In genomic region chr3:101903426-101903825, GRCh38 we compare ENCODE assay signal across 1 cellular context.
TF ChIP-seq lines count a peak whose summit lies in the region.

No MANE protein-coding gene starts in this region.

TF ChIP-seq in GM23338, 12 proteins besides CTCF, POLR2A, EP300 and RAD21 (continued from another document):
- TF ChIP-seq, protein P1, sequence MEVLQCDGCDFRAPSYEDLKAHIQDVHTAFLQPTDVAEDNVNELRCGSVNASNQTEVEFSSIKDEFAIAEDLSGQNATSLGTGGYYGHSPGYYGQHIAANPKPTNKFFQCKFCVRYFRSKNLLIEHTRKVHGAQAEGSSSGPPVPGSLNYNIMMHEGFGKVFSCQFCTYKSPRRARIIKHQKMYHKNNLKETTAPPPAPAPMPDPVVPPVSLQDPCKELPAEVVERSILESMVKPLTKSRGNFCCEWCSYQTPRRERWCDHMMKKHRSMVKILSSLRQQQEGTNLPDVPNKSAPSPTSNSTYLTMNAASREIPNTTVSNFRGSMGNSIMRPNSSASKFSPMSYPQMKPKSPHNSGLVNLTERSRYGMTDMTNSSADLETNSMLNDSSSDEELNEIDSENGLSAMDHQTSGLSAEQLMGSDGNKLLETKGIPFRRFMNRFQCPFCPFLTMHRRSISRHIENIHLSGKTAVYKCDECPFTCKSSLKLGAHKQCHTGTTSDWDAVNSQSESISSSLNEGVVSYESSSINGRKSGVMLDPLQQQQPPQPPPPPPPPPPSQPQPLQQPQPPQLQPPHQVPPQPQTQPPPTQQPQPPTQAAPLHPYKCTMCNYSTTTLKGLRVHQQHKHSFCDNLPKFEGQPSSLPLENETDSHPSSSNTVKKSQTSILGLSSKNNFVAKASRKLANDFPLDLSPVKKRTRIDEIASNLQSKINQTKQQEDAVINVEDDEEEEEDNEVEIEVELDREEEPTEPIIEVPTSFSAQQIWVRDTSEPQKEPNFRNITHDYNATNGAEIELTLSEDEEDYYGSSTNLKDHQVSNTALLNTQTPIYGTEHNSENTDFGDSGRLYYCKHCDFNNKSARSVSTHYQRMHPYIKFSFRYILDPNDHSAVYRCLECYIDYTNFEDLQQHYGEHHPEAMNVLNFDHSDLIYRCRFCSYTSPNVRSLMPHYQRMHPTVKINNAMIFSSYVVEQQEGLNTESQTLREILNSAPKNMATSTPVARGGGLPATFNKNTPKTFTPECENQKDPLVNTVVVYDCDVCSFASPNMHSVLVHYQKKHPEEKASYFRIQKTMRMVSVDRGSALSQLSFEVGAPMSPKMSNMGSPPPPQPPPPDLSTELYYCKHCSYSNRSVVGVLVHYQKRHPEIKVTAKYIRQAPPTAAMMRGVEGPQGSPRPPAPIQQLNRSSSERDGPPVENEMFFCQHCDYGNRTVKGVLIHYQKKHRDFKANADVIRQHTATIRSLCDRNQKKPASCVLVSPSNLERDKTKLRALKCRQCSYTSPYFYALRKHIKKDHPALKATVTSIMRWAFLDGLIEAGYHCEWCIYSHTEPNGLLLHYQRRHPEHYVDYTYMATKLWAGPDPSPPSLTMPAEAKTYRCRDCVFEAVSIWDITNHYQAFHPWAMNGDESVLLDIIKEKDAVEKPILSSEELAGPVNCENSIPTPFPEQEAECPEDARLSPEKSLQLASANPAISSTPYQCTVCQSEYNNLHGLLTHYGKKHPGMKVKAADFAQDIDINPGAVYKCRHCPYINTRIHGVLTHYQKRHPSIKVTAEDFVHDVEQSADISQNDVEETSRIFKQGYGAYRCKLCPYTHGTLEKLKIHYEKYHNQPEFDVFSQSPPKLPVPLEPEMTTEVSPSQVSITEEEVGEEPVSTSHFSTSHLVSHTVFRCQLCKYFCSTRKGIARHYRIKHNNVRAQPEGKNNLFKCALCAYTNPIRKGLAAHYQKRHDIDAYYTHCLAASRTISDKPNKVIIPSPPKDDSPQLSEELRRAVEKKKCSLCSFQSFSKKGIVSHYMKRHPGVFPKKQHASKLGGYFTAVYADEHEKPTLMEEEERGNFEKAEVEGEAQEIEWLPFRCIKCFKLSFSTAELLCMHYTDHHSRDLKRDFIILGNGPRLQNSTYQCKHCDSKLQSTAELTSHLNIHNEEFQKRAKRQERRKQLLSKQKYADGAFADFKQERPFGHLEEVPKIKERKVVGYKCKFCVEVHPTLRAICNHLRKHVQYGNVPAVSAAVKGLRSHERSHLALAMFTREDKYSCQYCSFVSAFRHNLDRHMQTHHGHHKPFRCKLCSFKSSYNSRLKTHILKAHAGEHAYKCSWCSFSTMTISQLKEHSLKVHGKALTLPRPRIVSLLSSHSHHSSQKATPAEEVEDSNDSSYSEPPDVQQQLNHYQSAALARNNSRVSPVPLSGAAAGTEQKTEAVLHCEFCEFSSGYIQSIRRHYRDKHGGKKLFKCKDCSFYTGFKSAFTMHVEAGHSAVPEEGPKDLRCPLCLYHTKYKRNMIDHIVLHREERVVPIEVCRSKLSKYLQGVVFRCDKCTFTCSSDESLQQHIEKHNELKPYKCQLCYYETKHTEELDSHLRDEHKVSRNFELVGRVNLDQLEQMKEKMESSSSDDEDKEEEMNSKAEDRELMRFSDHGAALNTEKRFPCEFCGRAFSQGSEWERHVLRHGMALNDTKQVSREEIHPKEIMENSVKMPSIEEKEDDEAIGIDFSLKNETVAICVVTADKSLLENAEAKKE (CRISPR knock-in tag; IDR thresholded peaks at IDR 0.05) = no peak
- TF ChIP-seq CREB1 (CRISPR knock-in tag; IDR thresholded peaks at IDR 0.05; ENCODE audit: low read depth) = no peak
- no peak for TF ChIP-seq STAT1 (IDR thresholded peaks at IDR 0.05; ENCODE audit: unreplicated experiment)
- no peak for TF ChIP-seq POLR2AphosphoS5 (IDR thresholded peaks at IDR 0.05; ENCODE audit: low read depth)
- TF ChIP-seq JUNB (IDR thresholded peaks at IDR 0.05; ENCODE audit: unreplicated experiment) = no peak
